Comparison of ENCODE assay signal across 29 cellular contexts in genomic region chr16:16960785-16961184, GRCh38.
"Had no signal": no experiment of that assay in that cellular context is flagged by ENCODE, and none has a peak within 500 bp of the region (broad histone marks: within the 10 kb centered on the region; RNA-seq: fewer than 3 reads in every experiment).

No MANE protein-coding gene starts in this region.

- ATAC-seq: left cardiac atrium; left lobe of liver; left ventricle myocardium superior; lower lobe of right lung; natural killer cell; right lobe of liver; stimulated activated naive B cell treated with anti-CD40 and anti-IgM and Interleukin-4, amounts not matched to agents 10 μg/mL and 1 μg/mL and 100 μg/mL, for 72 hours; stimulated activated naive CD8-positive, alpha-beta T cell treated with anti-CD3 and anti-CD28 coated beads, Interleukin-15, Interleukin-2, amounts not matched to agents 100 U/mL and 50 U/mL, for 24 hours; upper lobe of right lung had no signal

- H3K4me1 Mint-ChIP-seq: naive B cell had no signal

- H3K9me3 Mint-ChIP-seq: natural killer cell had no signal

- FAIRE-seq: keratinocyte, urothelium cell line had no signal

- H3K27me3 ChIP-seq: ovary, right atrium auricular region, right lobe of liver, testis, thyroid gland had no signal

- H3K27me3 Mint-ChIP-seq: progenitor cell of endocrine pancreas had no signal

- H3K27ac ChIP-seq: lower lobe of right lung, ovary, right atrium auricular region, right lobe of liver, skin epidermis, stomach, testis, thyroid gland, upper lobe of right lung had no signal

- DNase-seq: hypothalamus; kidney glomerular epithelial cell; left cardiac atrium; left ventricle myocardium superior; lower lobe of right lung; mammary epithelial cell; mesenchymal stem cell; naive B cell; natural killer cell; ovary; right lobe of liver; stimulated activated CD4-positive, alpha-beta T cell treated with anti-CD3 and anti-CD28 coated beads, Interleukin-12 subunit alpha, Interleukin-12 subunit beta, amount 100 ng/mL, for 4 hours; stimulated activated CD4-positive, alpha-beta T cell treated with anti-CD3 and anti-CD28 coated beads, Interleukin-15, amount 100 ng/mL, for 24 hours; stimulated activated CD4-positive, alpha-beta T cell treated with anti-CD3 and anti-CD28 coated beads, Interleukin-2, amount 100 ng/mL, for 24 hours; stimulated activated CD4-positive, alpha-beta T cell treated with anti-CD3 and anti-CD28 coated beads, Interleukin-4, amount 100 ng/mL, for 1 hour; stimulated activated naive B cell treated with anti-CD40 and anti-IgM and Interleukin-4, amounts not matched to agents 10 μg/mL and 1 μg/mL and 100 μg/mL, for 72 hours; stimulated activated naive CD8-positive, alpha-beta T cell treated with anti-CD3 and anti-CD28 coated beads, Interleukin-15, Interleukin-2, amounts not matched to agents 100 U/mL and 50 U/mL, for 24 hours; stomach; testis; thyroid gland; trophoblast cell; upper lobe of right lung had no signal

- H3K27ac Mint-ChIP-seq: mesothelial cell of epicardium; natural killer cell; progenitor cell of endocrine pancreas; stimulated activated naive B cell treated with anti-CD40 and anti-IgM and Interleukin-4, amounts not matched to agents 10 μg/mL and 1 μg/mL and 100 μg/mL, for 72 hours had no signal

- H3K36me3 Mint-ChIP-seq: mesothelial cell of epicardium, natural killer cell had no signal

- H3K36me3 ChIP-seq: lower lobe of right lung, ovary, right atrium auricular region, right lobe of liver, stomach, thyroid gland, upper lobe of right lung had no signal

- H3K4me3 ChIP-seq: lower lobe of right lung, ovary, right atrium auricular region, right lobe of liver, skin epidermis, stomach, testis, thyroid gland, upper lobe of right lung had no signal

- H3K4me3 Mint-ChIP-seq: mesothelial cell of epicardium; naive B cell; natural killer cell; stimulated activated naive B cell treated with anti-CD40 and anti-IgM and Interleukin-4, amounts not matched to agents 10 μg/mL and 1 μg/mL and 100 μg/mL, for 72 hours had no signal

- H3K9me3 ChIP-seq: lower lobe of right lung, ovary, right lobe of liver, testis, thyroid gland, upper lobe of right lung had no signal

- H3K4me1 ChIP-seq: lower lobe of right lung, right atrium auricular region, right lobe of liver, stomach, testis, thyroid gland, upper lobe of right lung had no signal
